1 cellular context compared by ENCODE assay signal in the genomic region with DNA sequence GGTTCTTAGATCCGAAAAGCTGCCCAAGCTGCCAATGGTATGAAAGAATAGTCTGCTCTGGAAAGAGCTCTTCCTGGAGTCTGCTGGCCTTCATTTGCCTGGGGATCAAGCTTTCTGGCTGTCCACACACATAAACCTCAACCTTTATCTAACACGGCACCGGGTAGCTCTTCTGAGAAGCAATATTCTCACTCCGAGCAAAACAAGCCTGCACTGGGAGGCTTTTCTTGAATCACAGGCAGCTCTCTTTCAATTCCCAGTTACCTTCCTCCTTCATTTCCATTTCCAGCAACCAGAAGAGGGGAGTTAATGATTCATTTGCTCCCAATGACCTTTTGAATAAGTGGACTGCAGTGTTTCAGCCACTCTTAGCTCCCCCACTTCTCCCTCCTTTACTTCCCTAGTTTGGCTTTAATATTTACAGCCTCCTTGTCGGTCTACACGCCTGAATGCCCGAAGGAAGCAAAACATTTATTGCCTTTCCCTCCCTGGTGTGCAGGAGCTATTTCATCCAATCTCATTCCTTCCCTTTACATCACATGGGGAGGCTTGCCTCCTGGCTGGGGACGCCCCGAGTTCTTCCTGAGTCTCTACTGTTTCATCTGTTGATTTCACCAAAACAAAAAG.
TF ChIP-seq lines count a peak whose summit lies in the region.

No MANE protein-coding gene starts in this region.

TF ChIP-seq in K562, 482 proteins besides CTCF, POLR2A, EP300 and RAD21 (continued from another document):
- no peak for TF ChIP-seq ZNF408 (CRISPR knock-in tag; IDR thresholded peaks at IDR 0.05; ENCODE audit: low read depth)
- no peak for TF ChIP-seq EP400 (IDR thresholded peaks at IDR 0.05)
- no peak for TF ChIP-seq MYC (IDR thresholded peaks at IDR 0.05; ENCODE audit: low read depth, low read length)
- no peak for TF ChIP-seq MYC (CRISPR knock-in tag; IDR thresholded peaks at IDR 0.05; ENCODE audit: borderline replicate concordance, low read depth)
- TF ChIP-seq, protein P1, sequence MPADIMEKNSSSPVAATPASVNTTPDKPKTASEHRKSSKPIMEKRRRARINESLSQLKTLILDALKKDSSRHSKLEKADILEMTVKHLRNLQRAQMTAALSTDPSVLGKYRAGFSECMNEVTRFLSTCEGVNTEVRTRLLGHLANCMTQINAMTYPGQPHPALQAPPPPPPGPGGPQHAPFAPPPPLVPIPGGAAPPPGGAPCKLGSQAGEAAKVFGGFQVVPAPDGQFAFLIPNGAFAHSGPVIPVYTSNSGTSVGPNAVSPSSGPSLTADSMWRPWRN (IDR thresholded peaks at IDR 0.05; ENCODE audit: low read depth): no peak
- no peak for TF ChIP-seq ESRRA (IDR thresholded peaks at IDR 0.05; ENCODE audit: borderline replicate concordance, low read depth)
- TF ChIP-seq SRSF7 (optimal IDR thresholded peaks at IDR 0.05; ENCODE audit: low read depth, low read length): no peak
- TF ChIP-seq, protein P2, sequence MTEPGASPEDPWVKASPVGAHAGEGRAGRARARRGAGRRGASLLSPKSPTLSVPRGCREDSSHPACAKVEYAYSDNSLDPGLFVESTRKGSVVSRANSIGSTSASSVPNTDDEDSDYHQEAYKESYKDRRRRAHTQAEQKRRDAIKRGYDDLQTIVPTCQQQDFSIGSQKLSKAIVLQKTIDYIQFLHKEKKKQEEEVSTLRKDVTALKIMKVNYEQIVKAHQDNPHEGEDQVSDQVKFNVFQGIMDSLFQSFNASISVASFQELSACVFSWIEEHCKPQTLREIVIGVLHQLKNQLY (CRISPR knock-in tag; conservative IDR thresholded peaks at IDR 0.05): no peak
- no peak for TF ChIP-seq TOE1 (IDR thresholded peaks at IDR 0.05; ENCODE audit: borderline replicate concordance)
- no peak for TF ChIP-seq TOE1 (CRISPR knock-in tag; IDR thresholded peaks at IDR 0.05; ENCODE audit: borderline replicate concordance, low read depth)
- TF ChIP-seq HDAC8 (tag; IDR thresholded peaks at IDR 0.05): no peak
- no peak for TF ChIP-seq PCBP2 (IDR thresholded peaks at IDR 0.05; ENCODE audit: low read depth, low read length, poor library complexity, severe bottlenecking)
